30 cellular contexts compared by ENCODE assay signal in genomic region chr20:23090147-23090546, GRCh38. TPM values are rescaled to one million over a fixed set of nuclear protein-coding genes. Genes with fewer than 3 reads are reported as not detected.
"Had no signal": no experiment of that assay in that cellular context is flagged by ENCODE, and none has a peak within 500 bp of the region (broad histone marks: within the 10 kb centered on the region; RNA-seq: fewer than 3 reads in every experiment).

No MANE protein-coding gene starts in this region.

- H3K27ac ChIP-seq: breast epithelium, colonic mucosa, heart left ventricle, left ventricle myocardium inferior, prostate gland, tibial artery had no signal

- H3K36me3 ChIP-seq: breast epithelium, colonic mucosa, heart left ventricle, left ventricle myocardium inferior, prostate gland, tibial artery had no signal

- H3K4me1 Mint-ChIP-seq: activated B cell treated with CpG ODN at 0.5 μM for 24 hours had no signal

- H3K27ac Mint-ChIP-seq: activated B cell treated with CpG ODN at 0.5 μM for 24 hours; activated CD4-positive, alpha-beta T cell treated with anti-CD3 and anti-CD28 coated beads for 36 hours; activated naive CD4-positive, alpha-beta T cell treated with anti-CD3 and anti-CD28 coated beads for 36 hours; activated naive CD8-positive, alpha-beta T cell treated with anti-CD3 and anti-CD28 coated beads, Interleukin-2, amount 10 ng/mL, durations not matched to agents 7 days and 5 days; activated T-cell treated with anti-CD3 and anti-CD28 coated beads, Interleukin-2, amount 50 U/mL, for 24 hours; activated T-helper 2 cell treated with anti-CD3 and anti-CD28 coated beads, Interferon-gamma antibody, Interleukin-2, Interleukin-4, amounts not matched to agents 10 μg/mL and 5 μg/mL and 100 μg/mL, durations not matched to agents 14 hours and 24 hours and 36 hours; mesothelial cell of epicardium; naive thymus-derived CD8-positive, alpha-beta T cell; stimulated activated naive CD8-positive, alpha-beta T cell treated with anti-CD3 and anti-CD28 coated beads, Interleukin-15, Interleukin-2, amounts not matched to agents 100 ng/mL and 50 ng/mL, for 24 hours had no signal

- DNase-seq: activated B cell treated with CpG ODN at 0.5 μM for 24 hours; activated CD4-positive, alpha-beta T cell treated with anti-CD3 and anti-CD28 coated beads for 36 hours; activated CD4-positive, alpha-beta T cell treated with anti-CD3 and anti-CD28 coated beads, Interleukin-2, amount 50 U/mL, for 4 hours; activated CD8-positive, alpha-beta memory T cell treated with anti-CD3 and anti-CD28 coated beads for 24 hours; activated CD8-positive, alpha-beta memory T cell treated with anti-CD3 and anti-CD28 coated beads, Interleukin-2, amount 50 U/mL, for 4 hours; activated naive CD4-positive, alpha-beta T cell treated with anti-CD3 and anti-CD28 coated beads for 36 hours; activated naive CD8-positive, alpha-beta T cell treated with anti-CD3 and anti-CD28 coated beads, Interleukin-2, amount 10 ng/mL, durations not matched to agents 7 days and 5 days; activated T-cell treated with anti-CD3 and anti-CD28 coated beads, Interleukin-2, amount 50 U/mL, for 24 hours; amniotic stem cell; colonic mucosa; heart left ventricle; immature natural killer cell; kidney glomerular epithelial cell; left ventricle myocardium inferior; naive thymus-derived CD8-positive, alpha-beta T cell; stimulated activated CD4-positive, alpha-beta T cell treated with anti-CD3 and anti-CD28 coated beads, Interleukin-1b, Interleukin-23, amount 100 ng/mL, for 48 hours; substantia nigra; T1000; tibial artery had no signal

- H3K9me3 Mint-ChIP-seq: activated B cell treated with CpG ODN at 0.5 μM for 24 hours; activated naive CD4-positive, alpha-beta T cell treated with anti-CD3 and anti-CD28 coated beads for 36 hours; activated naive CD8-positive, alpha-beta T cell treated with anti-CD3 and anti-CD28 coated beads, Interleukin-2, amount 10 ng/mL, durations not matched to agents 7 days and 5 days; activated T-cell treated with anti-CD3 and anti-CD28 coated beads, Interleukin-2, amount 50 U/mL, for 24 hours; activated T-helper 2 cell treated with anti-CD3 and anti-CD28 coated beads, Interferon-gamma antibody, Interleukin-2, Interleukin-4, amounts not matched to agents 10 μg/mL and 5 μg/mL and 100 μg/mL, durations not matched to agents 14 hours and 24 hours and 36 hours; immature natural killer cell; mesothelial cell of epicardium; naive thymus-derived CD8-positive, alpha-beta T cell; stimulated activated naive CD8-positive, alpha-beta T cell treated with anti-CD3 and anti-CD28 coated beads, Interleukin-15, Interleukin-2, amounts not matched to agents 100 ng/mL and 50 ng/mL, for 24 hours had no signal

- H3K4me3 ChIP-seq: breast epithelium, colonic mucosa, heart left ventricle, left ventricle myocardium inferior, prostate gland, tibial artery had no signal

- H3K27me3 ChIP-seq: breast epithelium, colonic mucosa, heart left ventricle, tibial artery had no signal

- ATAC-seq: activated CD4-positive, alpha-beta T cell treated with anti-CD3 and anti-CD28 coated beads for 36 hours; heart left ventricle; naive thymus-derived CD8-positive, alpha-beta T cell had no signal

- H3K9me3 ChIP-seq: breast epithelium, colonic mucosa, heart left ventricle, left ventricle myocardium inferior, prostate gland, tibial artery had no signal

- H3K4me3 Mint-ChIP-seq: activated B cell treated with CpG ODN at 0.5 μM for 24 hours; activated CD4-positive, alpha-beta T cell treated with anti-CD3 and anti-CD28 coated beads for 36 hours; activated naive CD4-positive, alpha-beta T cell treated with anti-CD3 and anti-CD28 coated beads for 36 hours; activated naive CD8-positive, alpha-beta T cell treated with anti-CD3 and anti-CD28 coated beads, Interleukin-2, amount 10 ng/mL, durations not matched to agents 7 days and 5 days; activated T-cell treated with anti-CD3 and anti-CD28 coated beads, Interleukin-2, amount 50 U/mL, for 24 hours; immature natural killer cell; mesothelial cell of epicardium; naive thymus-derived CD8-positive, alpha-beta T cell; stimulated activated naive CD8-positive, alpha-beta T cell treated with anti-CD3 and anti-CD28 coated beads, Interleukin-15, Interleukin-2, amounts not matched to agents 100 ng/mL and 50 ng/mL, for 24 hours had no signal

- H3K27me3 Mint-ChIP-seq: activated CD4-positive, alpha-beta T cell treated with anti-CD3 and anti-CD28 coated beads for 36 hours; activated naive CD8-positive, alpha-beta T cell treated with anti-CD3 and anti-CD28 coated beads, Interleukin-2, amount 10 ng/mL, durations not matched to agents 7 days and 5 days; stimulated activated naive CD8-positive, alpha-beta T cell treated with anti-CD3 and anti-CD28 coated beads, Interleukin-15, Interleukin-2, amounts not matched to agents 100 ng/mL and 50 ng/mL, for 24 hours had no signal

- H3K4me1 ChIP-seq: breast epithelium, colonic mucosa, prostate gland had no signal

- H3K36me3 Mint-ChIP-seq: activated naive CD8-positive, alpha-beta T cell treated with anti-CD3 and anti-CD28 coated beads, Interleukin-2, amount 10 ng/mL, durations not matched to agents 7 days and 5 days; immature natural killer cell; mesothelial cell of epicardium; naive thymus-derived CD8-positive, alpha-beta T cell had no signal

RNA-seq across cellular contexts. Expression of gene CD93, which starts 4.0 kb away (rescaled TPM):
- total RNA-seq: activated B cell treated with CpG ODN at 0.5 μM for 24 hours, osteoblast had no signal

RNA-seq across cellular contexts. Expression of gene THBD, which starts 40.7 kb away (rescaled TPM):
- total RNA-seq: activated B cell treated with CpG ODN at 0.5 μM for 24 hours; activated CD4-positive, alpha-beta T cell treated with anti-CD3 and anti-CD28 coated beads for 36 hours; activated naive CD4-positive, alpha-beta T cell treated with anti-CD3 and anti-CD28 coated beads for 36 hours; activated T-helper 2 cell treated with anti-CD3 and anti-CD28 coated beads, Interferon-gamma antibody, Interleukin-2, Interleukin-4, amounts not matched to agents 10 μg/mL and 5 μg/mL and 100 μg/mL, durations not matched to agents 14 hours and 24 hours and 36 hours; T-helper 1 cell treated with Interleukin-12 subunit alpha and Interleukin-12 subunit beta and Interleukin-4 antibody, amounts not matched to agents 30 ng/mL and 1 ng/mL, for 36 hours had no signal
- polyA plus RNA-seq: naive thymus-derived CD8-positive, alpha-beta T cell had no signal

RNA-seq across cellular contexts. Expression of gene SSTR4, which starts 55.0 kb away (rescaled TPM):
- total RNA-seq: activated B cell treated with CpG ODN at 0.5 μM for 24 hours; activated CD4-positive, alpha-beta T cell treated with anti-CD3 and anti-CD28 coated beads for 36 hours; activated naive CD4-positive, alpha-beta T cell treated with anti-CD3 and anti-CD28 coated beads for 36 hours; activated naive CD8-positive, alpha-beta T cell treated with anti-CD3 and anti-CD28 coated beads, Interleukin-2, amount 10 ng/mL, durations not matched to agents 7 days and 5 days; activated T-helper 2 cell treated with anti-CD3 and anti-CD28 coated beads, Interferon-gamma antibody, Interleukin-2, Interleukin-4, amounts not matched to agents 10 μg/mL and 5 μg/mL and 100 μg/mL, durations not matched to agents 14 hours and 24 hours and 36 hours; breast epithelium; colonic mucosa; epithelial cell of proximal tubule; fibroblast of villous mesenchyme; left ventricle myocardium inferior; lung microvascular endothelial cell; mesothelial cell of epicardium; naive thymus-derived CD8-positive, alpha-beta T cell; osteoblast; prostate gland; T-helper 1 cell treated with Interleukin-12 subunit alpha and Interleukin-12 subunit beta and Interleukin-4 antibody, amounts not matched to agents 30 ng/mL and 1 ng/mL, for 36 hours; urinary bladder had no signal
- polyA plus RNA-seq: heart left ventricle; immature natural killer cell; naive thymus-derived CD8-positive, alpha-beta T cell had no signal
